ENCODE assay signal across 12 cellular contexts in the genomic region with DNA sequence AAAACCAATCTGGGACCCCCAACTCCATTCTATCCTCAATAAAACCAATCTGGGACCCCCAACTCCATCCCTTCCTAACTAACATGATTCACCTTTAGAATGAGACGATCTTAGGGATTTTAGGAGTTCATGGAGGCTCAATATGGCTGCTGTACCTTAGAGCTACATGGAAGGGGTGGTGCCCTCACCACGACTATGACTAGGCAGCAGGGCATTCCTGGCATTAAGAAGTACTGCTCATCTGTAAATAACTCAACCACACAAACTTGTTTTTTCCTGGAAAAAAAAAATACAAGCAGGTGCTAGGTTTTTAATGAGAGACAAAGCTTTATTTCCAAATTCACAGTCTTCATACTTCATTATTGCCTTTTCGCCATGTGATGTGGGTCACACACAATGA.
DNase-seq lines count a peak whose midpoint lies in the region; ATAC-seq, FAIRE-seq and TF ChIP-seq lines count a peak whose summit lies in the region.
"Had no signal": no experiment of that assay in that cellular context is flagged by ENCODE, and none has a peak within 500 bp of the region (broad histone marks: within the 10 kb centered on the region; RNA-seq: fewer than 3 reads in every experiment).

No MANE protein-coding gene starts in this region.

- FAIRE-seq in bronchial epithelial cell (lab: Jason Lieb, UNC) (no peak), keratinocyte (lab: Jason Lieb, UNC) (no peak)

- H3K27me3 ChIP-seq in bronchial epithelial cell (ENCODE audit: control insufficient read depth, insufficient read depth, low read length), result no peaks in the 10 kb centered on the region
- no peaks in the 10 kb centered on the region for H3K27me3 ChIP-seq in keratinocyte (ENCODE audit: control insufficient read depth, extremely low read depth, insufficient read depth, low read length)
- no peaks in the 10 kb centered on the region for H3K27me3 ChIP-seq in effector memory CD4-positive, alpha-beta T cell (replicated peaks; ENCODE audit: control insufficient read depth, insufficient read depth, low read length, poor library complexity, severe bottlenecking)

- no peaks in the 10 kb centered on the region for H3K79me2 ChIP-seq in keratinocyte (ENCODE audit: control insufficient read depth, insufficient read depth, low read length)

- no peak overlapping the region for H3K4me2 ChIP-seq in keratinocyte (ENCODE audit: control insufficient read depth, extremely low read depth, insufficient read depth, low read depth, low read length)

- H3K4me1 ChIP-seq in keratinocyte (ENCODE audit: control insufficient read depth, extremely low read depth, insufficient read depth, low read length), result no peaks in the 10 kb centered on the region
- H3K4me1 ChIP-seq in effector memory CD4-positive, alpha-beta T cell (ENCODE audit: control insufficient read depth, insufficient read depth, low read length, poor library complexity, severe bottlenecking), result no peaks in the 10 kb centered on the region
- H3K4me1 ChIP-seq: Caco-2 had no signal

- no peak overlapping the region for H3K27ac ChIP-seq in keratinocyte (ENCODE audit: control insufficient read depth, insufficient read depth, low read length)
- H3K27ac ChIP-seq in effector memory CD4-positive, alpha-beta T cell (ENCODE audit: insufficient read depth, low read length, poor library complexity, severe bottlenecking), result no peak overlapping the region

- peak overlapping the region; percentile 63 for H2AFZ ChIP-seq in keratinocyte (ENCODE audit: control insufficient read depth, low read length)

- dilution Hi-C loops in keratinocyte (cut with MboI; ENCODE audit: extremely low pct_ligation_motif_present, low sequenced_read_pairs), result no loop called here

- no peak overlapping the region for H3K9ac ChIP-seq in keratinocyte (ENCODE audit: control insufficient read depth, extremely low read depth, insufficient read depth, low read length)

- no peak for TF ChIP-seq CTCF in bronchial epithelial cell (IDR thresholded peaks at IDR 0.05; ENCODE audit: insufficient read depth, low read length, severe bottlenecking)
- no peak for TF ChIP-seq CTCF in keratinocyte (optimal IDR thresholded peaks at IDR 0.05 in 1 of 3, IDR thresholded peaks at IDR 0.05 in 1 of 3, conservative IDR thresholded peaks at IDR 0.05 in 1 of 3; ENCODE audit: extremely low read depth in 1 of 3, insufficient read depth in 2 of 3, low read length in 3 of 3)

- H3K4me3 ChIP-seq in bronchial epithelial cell (ENCODE audit: low read depth, low read length), result no peak overlapping the region
- H3K4me3 ChIP-seq in keratinocyte (ENCODE audit: control insufficient read depth in 2 of 3, extremely low read depth in 1 of 3, insufficient read depth in 2 of 3, low read depth in 1 of 3, low read length in 3 of 3), result no peak overlapping the region
- no peak overlapping the region for H3K4me3 ChIP-seq in effector memory CD4-positive, alpha-beta T cell (ENCODE audit: insufficient read depth, low read depth, low read length, poor library complexity, severe bottlenecking)

- H3K9me3 ChIP-seq in keratinocyte (ENCODE audit: control insufficient read depth, low read depth, low read length), result no peaks in the 10 kb centered on the region
- no peaks in the 10 kb centered on the region for H3K9me3 ChIP-seq in effector memory CD4-positive, alpha-beta T cell (ENCODE audit: control insufficient read depth, low read length)
- H3K9me3 ChIP-seq: Caco-2 had no signal

- no peak for ATAC-seq in HG02938 (IDR thresholded peaks at IDR 0.05; ENCODE audit: unreplicated experiment)
- ATAC-seq: CD8-positive, alpha-beta T cell had no signal

- H3K9me1 ChIP-seq in keratinocyte (ENCODE audit: control insufficient read depth, extremely low read depth, insufficient read depth, low read length), result no peaks in the 10 kb centered on the region

- no peaks in the 10 kb centered on the region for H4K20me1 ChIP-seq in keratinocyte (ENCODE audit: control insufficient read depth, extremely low read depth, insufficient read depth, low read length)

- DNase-seq in LHCN-M2 (ENCODE audit: low read depth) (peak; percentile 48), bronchial epithelial cell (ENCODE audit: low read depth) (peak; percentile 20), keratinocyte (ENCODE audit: low read depth, low spot score) (no peak), NCI-H128 (lab: John Stamatoyannopoulos, UW; ENCODE audit: unreplicated experiment) (no peak), NCI-H774 (lab: John Stamatoyannopoulos, UW) (no peak)
- DNase-seq in effector memory CD4-positive, alpha-beta T cell, result no peak
- DNase-seq: Caco-2; CD8-positive, alpha-beta T cell; DND-41; GF-D8; H7 had no signal

- H3K36me3 ChIP-seq in bronchial epithelial cell (ENCODE audit: control insufficient read depth, insufficient read depth, low read length) (no peaks in the 10 kb centered on the region), keratinocyte (ENCODE audit: control insufficient read depth in 2 of 2, extremely low read depth in 1 of 2, insufficient read depth in 2 of 2, low read length in 2 of 2) (no peaks in the 10 kb centered on the region)
- H3K36me3 ChIP-seq in effector memory CD4-positive, alpha-beta T cell (ENCODE audit: control insufficient read depth, insufficient read depth, low read length), result no peaks in the 10 kb centered on the region

Comparison
In these comparisons a context has a peak if more than half of its experiments do, and no peak if none do; other contexts are left out.
1. DNase-seq: peak in LHCN-M2 (single experiment) and bronchial epithelial cell (single experiment); none in keratinocyte (single experiment), NCI-H128 (single experiment), NCI-H774 (single experiment) and effector memory CD4-positive, alpha-beta T cell (0 of 3).